18 cellular contexts compared by ENCODE assay signal in the genomic region with DNA sequence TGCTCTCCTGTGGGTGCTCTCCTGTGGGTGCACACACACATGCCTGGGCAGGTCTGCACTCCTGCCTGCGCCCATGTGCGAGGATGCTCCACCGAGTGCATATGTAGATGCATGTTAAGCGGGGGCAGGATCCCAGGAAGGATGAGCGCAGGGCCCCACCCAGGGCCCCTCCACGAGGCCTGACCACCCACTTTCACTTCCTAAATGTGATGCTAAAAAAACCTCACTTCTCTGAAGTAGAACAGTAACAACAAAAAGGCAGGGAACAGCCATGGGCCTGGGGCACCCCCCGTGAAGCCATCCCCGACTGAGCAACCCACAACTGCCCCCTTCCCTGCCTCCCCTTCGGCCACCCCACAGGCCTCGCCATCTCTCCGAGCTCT. TPM values are rescaled to one million over a fixed set of nuclear protein-coding genes. Genes with fewer than 3 reads are reported as not detected.
DNase-seq lines count a peak whose midpoint lies in the region; ATAC-seq and TF ChIP-seq lines count a peak whose summit lies in the region.
"Had no signal": no experiment of that assay in that cellular context is flagged by ENCODE, and none has a peak within 500 bp of the region (broad histone marks: within the 10 kb centered on the region; RNA-seq: fewer than 3 reads in every experiment).

No MANE protein-coding gene starts in this region.

- peaks cover 11% of the 10 kb centered on the region for H3K36me3 Mint-ChIP-seq in memory B cell
- H3K36me3 Mint-ChIP-seq: activated CD4-positive, alpha-beta memory T cell treated with anti-CD3 and anti-CD28 coated beads for 36 hours had no signal

- TF ChIP-seq CTCF in GM12864 (IDR thresholded peaks at IDR 0.05; ENCODE audit: low read depth, low read length, missing control alignments) (no peak), breast epithelium (IDR thresholded peaks at IDR 0.05) (no peak)

- no peaks in the 10 kb centered on the region for H3K27me3 ChIP-seq in breast epithelium
- H3K27me3 ChIP-seq: ovary had no signal

- peak overlapping the region; percentile 77 for H3K4me3 Mint-ChIP-seq in memory B cell
- H3K4me3 Mint-ChIP-seq: activated CD4-positive, alpha-beta memory T cell treated with anti-CD3 and anti-CD28 coated beads for 36 hours had no signal

- no peaks in the 10 kb centered on the region for H3K9me3 Mint-ChIP-seq in memory B cell
- H3K9me3 Mint-ChIP-seq: activated CD4-positive, alpha-beta memory T cell treated with anti-CD3 and anti-CD28 coated beads for 36 hours had no signal

- H3K27ac Mint-ChIP-seq in memory B cell: peak overlapping the region; percentile 96
- H3K27ac Mint-ChIP-seq: activated CD4-positive, alpha-beta memory T cell treated with anti-CD3 and anti-CD28 coated beads for 36 hours had no signal

- H3K4me1 ChIP-seq in breast epithelium: no peaks in the 10 kb centered on the region

- H3K9me3 ChIP-seq in breast epithelium: no peaks in the 10 kb centered on the region
- H3K9me3 ChIP-seq: lower lobe of right lung, ovary had no signal

- peaks cover 54% of the 10 kb centered on the region for H3K4me1 Mint-ChIP-seq in memory B cell

- DNase-seq in GM12864 (ENCODE audit: low read depth): peak; percentile 58
- DNase-seq in NAMALWA (ENCODE audit: low spot score): peak; percentile 63
- peak; percentile 54 to 72 for DNase-seq in memory B cell (ENCODE audit: low spot score in 2 of 2)
- DNase-seq in breast epithelium (ENCODE audit: low spot score in 2 of 2): no peak
- DNase-seq: activated CD4-positive, alpha-beta memory T cell treated with anti-CD3 and anti-CD28 coated beads for 36 hours; activated gamma-delta T cell treated with Interleukin-2 at 50 U/mL for 16 hours; central memory CD4-positive, alpha-beta T cell; GF-D8; hippocampal formation; lower lobe of right lung; NCI-H1105; NCI-H82; ovary had no signal

- no peaks in the 10 kb centered on the region for H3K27me3 Mint-ChIP-seq in memory B cell

- peak; percentile 55 for ATAC-seq in GM21390 (IDR thresholded peaks at IDR 0.05; ENCODE audit: unreplicated experiment)
- ATAC-seq in memory B cell (ENCODE audit: low read depth): peak; percentile 84
- ATAC-seq in GM18519 (IDR thresholded peaks at IDR 0.05; ENCODE audit: low FRiP score, unreplicated experiment): no peak
- no peak for ATAC-seq in HG03439 (IDR thresholded peaks at IDR 0.05; ENCODE audit: unreplicated experiment)
- no peak for ATAC-seq in GM18870 (IDR thresholded peaks at IDR 0.05; ENCODE audit: unreplicated experiment)

- H3K27ac ChIP-seq in breast epithelium: no peak overlapping the region
- H3K27ac ChIP-seq: C4-2B, ovary had no signal

- TF ChIP-seq POLR2A in breast epithelium (IDR thresholded peaks at IDR 0.05): no peak

- intact Hi-C loops in breast epithelium (cut with DNase I; ENCODE audit: low total_unique reads): no loop called here

- H3K36me3 ChIP-seq in breast epithelium: no peaks in the 10 kb centered on the region
- H3K36me3 ChIP-seq: ovary had no signal

- H3K4me3 ChIP-seq in GM12864 (ENCODE audit: low read depth, low read length): peak overlapping the region; percentile 27; the same call in 1 of the 2 replicates
- no peak overlapping the region for H3K4me3 ChIP-seq in breast epithelium
- H3K4me3 ChIP-seq: lower lobe of right lung, ovary had no signal

RNA-seq across cellular contexts. Expression of a gene that starts 48.2 kb away (rescaled TPM):
- total RNA-seq in breast epithelium: 1 to 10 TPM in 2 of 3 donors, under 1 TPM in 1; 0.16 to 2.0 (median 1.0) TPM

Comparison
In these comparisons a context has a peak if more than half of its experiments do, and no peak if none do; other contexts are left out.
1. DNase-seq: peak in GM12864 (single experiment), NAMALWA (single experiment) and memory B cell (2 of 2); none in breast epithelium (0 of 2).
2. ATAC-seq: peak in GM21390 (single experiment) and memory B cell (single experiment); none in GM18519 (single experiment), HG03439 (single experiment) and GM18870 (single experiment).